Comparison of ENCODE assay signal across 25 cellular contexts in genomic region chr4:79170077-79170476, GRCh38.
A peak's percentile ranks its signal among the peaks of the same experiment; 100 is the strongest.
DNase-seq lines count a peak whose midpoint lies in the region; ATAC-seq and TF ChIP-seq lines count a peak whose summit lies in the region.
"Had no signal": no experiment of that assay in that cellular context is flagged by ENCODE, and none has a peak within 500 bp of the region (broad histone marks: within the 10 kb centered on the region; RNA-seq: fewer than 3 reads in every experiment).

No MANE protein-coding gene starts in this region.

- H3K4me1 Mint-ChIP-seq in GM23338 (no peaks in the 10 kb centered on the region), glutamatergic neuron (ENCODE audit: low read depth, unreplicated experiment) (peaks cover 9% of the 10 kb centered on the region)
- H3K4me1 Mint-ChIP-seq: CD4-positive, alpha-beta memory T cell; H9 had no signal

- H3K27me3 Mint-ChIP-seq in GM23338 (ENCODE audit: insufficient read depth, low read depth, poor library complexity) = no peaks in the 10 kb centered on the region
- no peaks in the 10 kb centered on the region for H3K27me3 Mint-ChIP-seq in glutamatergic neuron (ENCODE audit: unreplicated experiment)
- H3K27me3 Mint-ChIP-seq: CD4-positive, alpha-beta memory T cell had no signal

- H2AFZ ChIP-seq in GM23338 = no peak overlapping the region

- no peak for TF ChIP-seq CTCF in GM23338 (conservative IDR thresholded peaks at IDR 0.05; ENCODE audit: low read depth in 2 of 2)
- no peak for TF ChIP-seq CTCF in glutamatergic neuron (IDR thresholded peaks at IDR 0.05; ENCODE audit: partially characterized antibody, unreplicated experiment)

- no peaks in the 10 kb centered on the region for H3K4me1 ChIP-seq in GM23338 (ENCODE audit: insufficient read depth)
- H3K4me1 ChIP-seq: BLaER1 treated with 17β-estradiol and CSF1 and Interleukin-3, amounts not matched to agents 10 nM and 100 nM had no signal

- no peak overlapping the region for H3K4me2 ChIP-seq in GM23338
- H3K4me2 ChIP-seq: BLaER1 treated with 17β-estradiol and CSF1 and Interleukin-3, amounts not matched to agents 10 nM and 100 nM had no signal

- DNase-seq in activated CD8-positive, alpha-beta memory T cell treated with anti-CD3 and anti-CD28 coated beads for 24 hours = no peak
- no peak for DNase-seq in GM23338 (ENCODE audit: low spot score)
- DNase-seq in glutamatergic neuron = no peak
- DNase-seq in NCI-H187 (lab: John Stamatoyannopoulos, UW) = no peak
- DNase-seq: 8988T; CD4-positive, alpha-beta memory T cell; H9; HFFc6; NCI-H1092 treated with DMSO at 0.1 percent for 48 hours; NCI-H146; NCI-H2029 treated with DMSO at 0.1 percent for 48 hours; NCI-H2171; NCI-H345; NCI-H524; NCI-H82 had no signal

- no peaks in the 10 kb centered on the region for H3K27me3 ChIP-seq in GM23338 (ENCODE audit: insufficient read depth)
- H3K27me3 ChIP-seq: BLaER1 treated with 17β-estradiol and CSF1 and Interleukin-3, amounts not matched to agents 10 nM and 100 nM had no signal

- H3K36me3 ChIP-seq in GM23338 (ENCODE audit: insufficient read depth) = no peaks in the 10 kb centered on the region
- H3K36me3 ChIP-seq: BLaER1 treated with 17β-estradiol and CSF1 and Interleukin-3, amounts not matched to agents 10 nM and 100 nM had no signal

- H4K20me1 ChIP-seq in GM23338 (replicated peaks; ENCODE audit: insufficient read depth) = no peaks in the 10 kb centered on the region
- H4K20me1 ChIP-seq: BLaER1 treated with 17β-estradiol and CSF1 and Interleukin-3, amounts not matched to agents 10 nM and 100 nM had no signal

- H3K4me3 ChIP-seq in GM23338 = no peak overlapping the region
- H3K4me3 ChIP-seq: BLaER1 treated with 17β-estradiol and CSF1 and Interleukin-3, amounts not matched to agents 10 nM and 100 nM; K562 had no signal

- no peak overlapping the region for H3K27ac Mint-ChIP-seq in GM23338
- no peak overlapping the region for H3K27ac Mint-ChIP-seq in glutamatergic neuron (ENCODE audit: unreplicated experiment)
- H3K27ac Mint-ChIP-seq: H9, HFFc6 had no signal

- H3K27ac ChIP-seq in GM23338 (ENCODE audit: low read depth) = no peak overlapping the region
- H3K27ac ChIP-seq: BLaER1 treated with 17β-estradiol and CSF1 and Interleukin-3, amounts not matched to agents 10 nM and 100 nM; HL-60 had no signal

- no peaks in the 10 kb centered on the region for H3K36me3 Mint-ChIP-seq in GM23338 (ENCODE audit: low read depth)
- H3K36me3 Mint-ChIP-seq in glutamatergic neuron (ENCODE audit: unreplicated experiment) = peaks cover 20% of the 10 kb centered on the region
- H3K36me3 Mint-ChIP-seq: CD4-positive, alpha-beta memory T cell had no signal

- no peaks in the 10 kb centered on the region for H3K79me2 ChIP-seq in GM23338 (replicated peaks; ENCODE audit: insufficient read depth)

- H3K4me3 Mint-ChIP-seq in GM23338 (no peak overlapping the region), glutamatergic neuron (ENCODE audit: unreplicated experiment) (no peak overlapping the region)
- H3K4me3 Mint-ChIP-seq: CD4-positive, alpha-beta memory T cell; H9; HFFc6 had no signal

- ATAC-seq in GM18502 (IDR thresholded peaks at IDR 0.05; ENCODE audit: poor library complexity, unreplicated experiment) (peak; percentile 61), GM18873 (IDR thresholded peaks at IDR 0.05; ENCODE audit: low FRiP score, unreplicated experiment) (peak; percentile 62), GM21423 (IDR thresholded peaks at IDR 0.05; ENCODE audit: unreplicated experiment) (peak; percentile 43), HG02938 (IDR thresholded peaks at IDR 0.05; ENCODE audit: unreplicated experiment) (peak; percentile 56), GM23338 (no peak)
- ATAC-seq: HepG2, K562, Panc1, SK-N-SH treated with all-trans-retinoic acid at 6 μM for 48 hours had no signal

- H3K9me2 ChIP-seq in GM23338 (ENCODE audit: insufficient read depth) = no peaks in the 10 kb centered on the region; the same call in 1 of the 2 replicates

- no peaks in the 10 kb centered on the region for H3F3A ChIP-seq in GM23338 (replicated peaks; ENCODE audit: low read depth)

- H3K9me3 Mint-ChIP-seq in GM23338 (peaks cover 11% of the 10 kb centered on the region; the same call in 2 of the 3 replicates), glutamatergic neuron (ENCODE audit: unreplicated experiment) (peaks cover 6% of the 10 kb centered on the region)

TF ChIP-seq in GM23338, 12 proteins besides CTCF, POLR2A, EP300 and RAD21 (continues in another document):
- TF ChIP-seq EZH2 (IDR thresholded peaks at IDR 0.05; ENCODE audit: low read depth, unreplicated experiment) (no peak), ZNF331 (CRISPR knock-in tag; IDR thresholded peaks at IDR 0.05; ENCODE audit: low read depth) (no peak), ZNF462 (CRISPR knock-in tag; IDR thresholded peaks at IDR 0.05) (no peak)
